ENCODE assay signal across 2 cellular contexts in the genomic region with DNA sequence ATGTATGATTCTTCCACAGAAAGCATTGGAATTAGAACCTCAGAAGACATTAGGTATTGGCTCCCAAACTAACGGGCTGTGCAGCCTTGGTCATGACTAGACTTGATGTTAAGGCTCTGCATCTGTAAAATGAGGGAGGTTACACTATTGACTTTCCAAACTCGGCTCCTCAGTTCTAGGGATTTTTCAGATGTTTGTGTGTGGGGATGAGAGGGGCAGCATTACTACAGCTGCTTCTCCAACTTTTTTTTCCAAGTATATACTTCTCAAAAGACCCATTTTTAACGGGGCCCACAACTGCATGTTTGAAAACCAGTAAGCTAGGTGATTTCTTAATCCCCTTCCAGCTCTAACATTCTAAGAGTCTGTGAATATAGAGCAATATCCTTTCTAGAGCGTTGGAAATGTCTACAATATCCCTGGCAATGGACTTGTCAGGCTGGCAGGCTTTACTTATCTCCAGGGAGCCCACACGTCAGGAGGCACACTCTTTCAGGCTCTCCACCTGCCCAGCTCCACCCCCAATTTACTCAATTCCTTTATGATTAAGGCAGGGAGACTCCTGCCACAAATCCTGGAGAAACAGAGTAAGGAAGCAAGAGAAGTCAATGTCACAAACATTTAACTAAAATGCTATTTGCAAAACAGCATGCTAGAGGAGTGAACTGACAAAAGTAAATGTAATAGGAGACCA.
TF ChIP-seq lines count a peak whose summit lies in the region.

No MANE protein-coding gene starts in this region.

TF ChIP-seq in IMR-90, 13 proteins besides CTCF, POLR2A, EP300 and RAD21:
- TF ChIP-seq CHD1 (IDR thresholded peaks at IDR 0.05; ENCODE audit: low read depth, low read length) (no peak), USF2 (IDR thresholded peaks at IDR 0.05; ENCODE audit: low read depth, low read length) (no peak)

TF ChIP-seq in K562, 482 proteins besides CTCF, POLR2A, EP300 and RAD21:
- no peak for TF ChIP-seq ZNF354B (CRISPR knock-in tag; IDR thresholded peaks at IDR 0.05)
- TF ChIP-seq PHB (CRISPR knock-in tag; IDR thresholded peaks at IDR 0.05), result no peak
- TF ChIP-seq MAFG (tag; conservative IDR thresholded peaks at IDR 0.05), result no peak
- TF ChIP-seq ZBTB17 (CRISPR knock-in tag; IDR thresholded peaks at IDR 0.05), result no peak
- peak; percentile 46; the same call in 1 of the 2 replicates for TF ChIP-seq BRD4 (IDR thresholded peaks at IDR 0.05)
- TF ChIP-seq RBM34 (IDR thresholded peaks at IDR 0.05; ENCODE audit: borderline replicate concordance, insufficient read depth, low read length), result no peak
- peak; percentile 45 for TF ChIP-seq CHD1 (IDR thresholded peaks at IDR 0.05; ENCODE audit: low read length)
- no peak for TF ChIP-seq RBBP5 (IDR thresholded peaks at IDR 0.05; ENCODE audit: borderline replicate concordance, insufficient read depth, low read length, poor library complexity, severe bottlenecking)
- 0 out of 2 replicates have a peak, but pooled peaks have one; percentile 14 for TF ChIP-seq BACH1 (tag; IDR thresholded peaks at IDR 0.05)
- no peak for TF ChIP-seq TAL1 (IDR thresholded peaks at IDR 0.05)
- no peak for TF ChIP-seq CREM (IDR thresholded peaks at IDR 0.05; ENCODE audit: low read depth)
- TF ChIP-seq MXI1 (IDR thresholded peaks at IDR 0.05; ENCODE audit: low read depth, low read length), result no peak
- TF ChIP-seq, protein P1, sequence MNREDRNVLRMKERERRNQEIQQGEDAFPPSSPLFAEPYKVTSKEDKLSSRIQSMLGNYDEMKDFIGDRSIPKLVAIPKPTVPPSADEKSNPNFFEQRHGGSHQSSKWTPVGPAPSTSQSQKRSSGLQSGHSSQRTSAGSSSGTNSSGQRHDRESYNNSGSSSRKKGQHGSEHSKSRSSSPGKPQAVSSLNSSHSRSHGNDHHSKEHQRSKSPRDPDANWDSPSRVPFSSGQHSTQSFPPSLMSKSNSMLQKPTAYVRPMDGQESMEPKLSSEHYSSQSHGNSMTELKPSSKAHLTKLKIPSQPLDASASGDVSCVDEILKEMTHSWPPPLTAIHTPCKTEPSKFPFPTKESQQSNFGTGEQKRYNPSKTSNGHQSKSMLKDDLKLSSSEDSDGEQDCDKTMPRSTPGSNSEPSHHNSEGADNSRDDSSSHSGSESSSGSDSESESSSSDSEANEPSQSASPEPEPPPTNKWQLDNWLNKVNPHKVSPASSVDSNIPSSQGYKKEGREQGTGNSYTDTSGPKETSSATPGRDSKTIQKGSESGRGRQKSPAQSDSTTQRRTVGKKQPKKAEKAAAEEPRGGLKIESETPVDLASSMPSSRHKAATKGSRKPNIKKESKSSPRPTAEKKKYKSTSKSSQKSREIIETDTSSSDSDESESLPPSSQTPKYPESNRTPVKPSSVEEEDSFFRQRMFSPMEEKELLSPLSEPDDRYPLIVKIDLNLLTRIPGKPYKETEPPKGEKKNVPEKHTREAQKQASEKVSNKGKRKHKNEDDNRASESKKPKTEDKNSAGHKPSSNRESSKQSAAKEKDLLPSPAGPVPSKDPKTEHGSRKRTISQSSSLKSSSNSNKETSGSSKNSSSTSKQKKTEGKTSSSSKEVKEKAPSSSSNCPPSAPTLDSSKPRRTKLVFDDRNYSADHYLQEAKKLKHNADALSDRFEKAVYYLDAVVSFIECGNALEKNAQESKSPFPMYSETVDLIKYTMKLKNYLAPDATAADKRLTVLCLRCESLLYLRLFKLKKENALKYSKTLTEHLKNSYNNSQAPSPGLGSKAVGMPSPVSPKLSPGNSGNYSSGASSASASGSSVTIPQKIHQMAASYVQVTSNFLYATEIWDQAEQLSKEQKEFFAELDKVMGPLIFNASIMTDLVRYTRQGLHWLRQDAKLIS (CRISPR knock-in tag; IDR thresholded peaks at IDR 0.05), result peak; percentile 16; the same call in 1 of the 2 replicates
